Comparison of ENCODE assay signal across 15 cellular contexts in genomic region chr6:115969930-115970273, GRCh38.
DNase-seq lines count a peak whose midpoint lies in the region; ATAC-seq and TF ChIP-seq lines count a peak whose summit lies in the region.
"Had no signal": no experiment of that assay in that cellular context is flagged by ENCODE, and none has a peak within 500 bp of the region (broad histone marks: within the 10 kb centered on the region; RNA-seq: fewer than 3 reads in every experiment).

No MANE protein-coding gene starts in this region.

- ATAC-seq in HG02678 (IDR thresholded peaks at IDR 0.05; ENCODE audit: unreplicated experiment) = no peak
- ATAC-seq: activated CD8-positive, alpha-beta T cell treated with anti-CD3 and anti-CD28 coated beads, Interleukin-2, amount 10 ng/mL, durations not matched to agents 7 days and 5 days; psoas muscle had no signal

- H3K9ac ChIP-seq in SK-N-MC (ENCODE audit: insufficient read length) (no peak overlapping the region), colonic mucosa (ENCODE audit: low read depth in 2 of 2, low read length in 2 of 2) (no peak overlapping the region)

- no peaks in the 10 kb centered on the region for H3K9me3 ChIP-seq in SK-N-MC (ENCODE audit: low read depth, low read length)
- H3K9me3 ChIP-seq in colonic mucosa = no peaks in the 10 kb centered on the region
- H3K9me3 ChIP-seq: psoas muscle had no signal

- H3K27me3 ChIP-seq in colonic mucosa = no peaks in the 10 kb centered on the region

- no peak overlapping the region for H3K4me3 ChIP-seq in AG04449 (ENCODE audit: low read depth, low read length)
- peak overlapping the region; percentile 37 for H3K4me3 ChIP-seq in SK-N-MC
- no peak overlapping the region for H3K4me3 ChIP-seq in colonic mucosa
- H3K4me3 ChIP-seq: psoas muscle had no signal

- intact Hi-C loops in colonic mucosa (cut with DNase I) = no loop called here

- no peaks in the 10 kb centered on the region for H3K36me3 ChIP-seq in SK-N-MC (ENCODE audit: insufficient read depth, low read length)
- H3K36me3 ChIP-seq in colonic mucosa = no peaks in the 10 kb centered on the region

- DNase-seq in AG04449 (ENCODE audit: low read depth, low spot score) = peak; percentile 9
- DNase-seq in GM03348 (ENCODE audit: low spot score) = peak; percentile 28
- no peak for DNase-seq in SK-N-MC (ENCODE audit: low read depth, low spot score)
- DNase-seq in glomerular visceral epithelial cell (ENCODE audit: extremely low spot score) = peak; percentile 25
- no peak for DNase-seq in HK-2 (ENCODE audit: unreplicated experiment)
- DNase-seq in colonic mucosa = no peak
- no peak for DNase-seq in activated effector memory CD4-positive, alpha-beta T cell treated with anti-CD3 and anti-CD28 coated beads, Interleukin-2, amount 50 U/mL, for 16 hours
- DNase-seq: activated CD8-positive, alpha-beta T cell treated with anti-CD3 and anti-CD28 coated beads, Interleukin-2, amount 10 ng/mL, durations not matched to agents 7 days and 5 days; activated T-cell treated with anti-CD3 and anti-CD28 coated beads, Interleukin-2, amount 50 U/mL, for 48 hours; AML-193; COR-L47; left cardiac atrium; NCI-H1417; psoas muscle had no signal

- POLR2A ChIA-PET in AG04449 (lab: Yijun Ruan, JAX) = no interaction called here

- CTCF ChIA-PET in AG04449 (lab: Yijun Ruan, JAX) = interaction anchor here (1.2 to 1.5 kb wide), 2 partner anchors 11 to 41 kb away, joined by 3 read pairs; no protein-coding TSS in a partner anchor

- no peak for TF ChIP-seq CTCF in AG04449 (IDR thresholded peaks at IDR 0.05; ENCODE audit: insufficient read depth, low read length, missing control alignments)
- no peak for TF ChIP-seq CTCF in colonic mucosa (IDR thresholded peaks at IDR 0.05)

- H3K4me1 ChIP-seq in colonic mucosa = no peaks in the 10 kb centered on the region

- H3K27ac ChIP-seq in SK-N-MC = peak overlapping the region; percentile 59
- H3K27ac ChIP-seq in colonic mucosa = no peak overlapping the region
- H3K27ac ChIP-seq: psoas muscle had no signal

Comparison
In these comparisons a context has a peak if more than half of its experiments do, and no peak if none do; other contexts are left out.
1. DNase-seq: peak in AG04449 (single experiment), GM03348 (single experiment) and glomerular visceral epithelial cell (single experiment); none in SK-N-MC (single experiment), HK-2 (single experiment), colonic mucosa (single experiment) and activated effector memory CD4-positive, alpha-beta T cell treated with anti-CD3 and anti-CD28 coated beads, Interleukin-2, amount 50 U/mL, for 16 hours (single experiment).